Comparison of ENCODE assay signal across 8 cellular contexts in genomic region chr12:2641209-2641608, GRCh38.
A peak's percentile ranks its signal among the peaks of the same experiment; 100 is the strongest.
DNase-seq lines count a peak whose midpoint lies in the region; ATAC-seq and TF ChIP-seq lines count a peak whose summit lies in the region.

No MANE protein-coding gene starts in this region.

- no peak overlapping the region for H3K27ac Mint-ChIP-seq in stimulated activated naive CD8-positive, alpha-beta T cell treated with anti-CD3 and anti-CD28 coated beads, Interleukin-15, amount 100 ng/mL, for 72 hours

- no peak for ATAC-seq in stimulated activated naive CD8-positive, alpha-beta T cell treated with anti-CD3 and anti-CD28 coated beads, Interleukin-15, Interleukin-2, amounts not matched to agents 100 U/mL and 50 U/mL, for 24 hours
- no peak for ATAC-seq in stimulated activated naive CD8-positive, alpha-beta T cell treated with anti-CD3 and anti-CD28 coated beads, Interleukin-15, amount 100 ng/mL, for 72 hours
- ATAC-seq in GM19397 (IDR thresholded peaks at IDR 0.05; ENCODE audit: unreplicated experiment) = no peak

- no peaks in the 10 kb centered on the region for H3K9me3 Mint-ChIP-seq in stimulated activated naive CD8-positive, alpha-beta T cell treated with anti-CD3 and anti-CD28 coated beads, Interleukin-15, amount 100 ng/mL, for 72 hours

- no peak overlapping the region for H3K4me3 Mint-ChIP-seq in stimulated activated naive CD8-positive, alpha-beta T cell treated with anti-CD3 and anti-CD28 coated beads, Interleukin-15, amount 100 ng/mL, for 72 hours

- peaks cover 32% of the 10 kb centered on the region for H3K4me1 Mint-ChIP-seq in stimulated activated naive CD8-positive, alpha-beta T cell treated with anti-CD3 and anti-CD28 coated beads, Interleukin-15, amount 100 ng/mL, for 72 hours

- H3K27ac ChIP-seq in iPS DF 6.9 (ENCODE audit: low read length) = no peak overlapping the region

- DNase-seq in stimulated activated naive CD8-positive, alpha-beta T cell treated with anti-CD3 and anti-CD28 coated beads, Interleukin-15, Interleukin-2, amounts not matched to agents 100 U/mL and 50 U/mL, for 24 hours = peak; percentile 24
- DNase-seq in stimulated activated naive CD8-positive, alpha-beta T cell treated with anti-CD3 and anti-CD28 coated beads, Interleukin-15, amount 100 ng/mL, for 72 hours = no peak
- DNase-seq in iPS DF 6.9 (ENCODE audit: low read depth, low spot score) (peak; percentile 39), SKM-1 (lab: John Stamatoyannopoulos, UW; ENCODE audit: unreplicated experiment) (no peak), COR-L47 (lab: John Stamatoyannopoulos, UW) (no peak)
- no peak for DNase-seq in activated CD8-positive, alpha-beta memory T cell treated with anti-CD3 and anti-CD28 coated beads for 24 hours

- no CpG with 5 or more reads among the region's 6 CpGs for WGBS in iPS DF 6.9 (ENCODE audit: insufficient coverage, insufficient read length)

- no peaks in the 10 kb centered on the region for H3K27me3 ChIP-seq in iPS DF 6.9 (ENCODE audit: control insufficient read depth, insufficient read depth, low read length)

- H3K9me3 ChIP-seq in iPS DF 6.9 (ENCODE audit: control insufficient read depth, insufficient read depth, low read length) = no peaks in the 10 kb centered on the region

- H3K36me3 ChIP-seq in iPS DF 6.9 (ENCODE audit: control insufficient read depth, insufficient read depth, low read length) = no peaks in the 10 kb centered on the region

- peaks cover 29% of the 10 kb centered on the region for H3K27me3 Mint-ChIP-seq in stimulated activated naive CD8-positive, alpha-beta T cell treated with anti-CD3 and anti-CD28 coated beads, Interleukin-15, amount 100 ng/mL, for 72 hours

- peak; percentile 37; the same call in 1 of the 2 replicates for TF ChIP-seq CTCF in WI38 (IDR thresholded peaks at IDR 0.05; ENCODE audit: low read depth, low read length)

- H3K4me3 ChIP-seq in WI38 (ENCODE audit: low read depth, low read length) (no peak overlapping the region), iPS DF 6.9 (ENCODE audit: low read length) (no peak overlapping the region)

- H3K4me1 ChIP-seq in iPS DF 6.9 (ENCODE audit: control insufficient read depth, insufficient read depth, low read length) = peaks cover 6% of the 10 kb centered on the region

Comparison
In these comparisons a context has a peak if more than half of its experiments do, and no peak if none do; other contexts are left out.
1. DNase-seq: peak in stimulated activated naive CD8-positive, alpha-beta T cell treated with anti-CD3 and anti-CD28 coated beads, Interleukin-15, Interleukin-2, amounts not matched to agents 100 U/mL and 50 U/mL, for 24 hours (single experiment) and iPS DF 6.9 (single experiment); none in stimulated activated naive CD8-positive, alpha-beta T cell treated with anti-CD3 and anti-CD28 coated beads, Interleukin-15, amount 100 ng/mL, for 72 hours (0 of 2), SKM-1 (single experiment), COR-L47 (single experiment) and activated CD8-positive, alpha-beta memory T cell treated with anti-CD3 and anti-CD28 coated beads for 24 hours (single experiment).